In the genomic region with DNA sequence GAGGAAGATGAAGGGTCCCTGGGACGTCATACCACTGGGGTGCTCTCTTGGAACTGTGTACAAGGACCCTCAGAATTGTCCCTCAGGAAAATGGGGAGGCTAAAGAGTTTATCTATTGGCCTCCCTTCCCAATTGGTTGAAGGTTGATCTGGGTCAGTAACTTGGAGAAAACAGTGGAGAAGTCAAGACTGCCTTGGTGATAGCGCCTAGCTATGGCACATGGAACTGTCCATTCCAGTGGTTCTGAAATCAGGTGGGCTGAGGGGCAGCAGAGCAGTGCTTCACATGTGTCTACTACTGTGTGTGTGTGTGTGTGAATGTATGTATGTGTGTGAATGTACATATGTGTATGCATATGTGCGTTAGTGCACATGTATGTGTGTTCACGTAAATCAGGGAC, we compare ENCODE assay signal across 25 cellular contexts.
"Had no signal": no experiment of that assay in that cellular context is flagged by ENCODE, and none has a peak within 500 bp of the region (broad histone marks: within the 10 kb centered on the region; RNA-seq: fewer than 3 reads in every experiment).

No MANE protein-coding gene starts in this region.

- DNase-seq: activated CD4-positive, alpha-beta memory T cell treated with anti-CD3 and anti-CD28 coated beads, Interleukin-2, amount 10 ng/mL, durations not matched to agents 7 days and 5 days; activated CD4-positive, alpha-beta T cell treated with anti-CD3 and anti-CD28 coated beads for 48 hours; activated CD4-positive, CD25-positive, alpha-beta regulatory T cell; activated CD8-positive, alpha-beta memory T cell treated with anti-CD3 and anti-CD28 coated beads, Interleukin-2, amount 10 ng/mL, durations not matched to agents 7 days and 5 days; activated naive CD4-positive, alpha-beta T cell; activated naive CD8-positive, alpha-beta T cell treated with anti-CD3 and anti-CD28 coated beads, Interleukin-2, amount 10 ng/mL, durations not matched to agents 7 days and 5 days; amygdala; body of pancreas; caudate nucleus; effector memory CD8-positive, alpha-beta T cell; hypothalamus; kidney; left ventricle myocardium inferior; mucosa of descending colon; naive B cell; psoas muscle; right cardiac atrium; stimulated activated naive CD8-positive, alpha-beta T cell treated with anti-CD3 and anti-CD28 coated beads, Interleukin-15, Interleukin-2, amounts not matched to agents 100 U/mL and 50 U/mL, for 24 hours; substantia nigra; T-helper 9 cell; tibial artery; uterus had no signal

- H3K4me3 Mint-ChIP-seq: activated CD4-positive, alpha-beta memory T cell treated with anti-CD3 and anti-CD28 coated beads, Interleukin-2, amount 10 ng/mL, durations not matched to agents 7 days and 5 days; activated CD8-positive, alpha-beta memory T cell treated with anti-CD3 and anti-CD28 coated beads, Interleukin-2, amount 10 ng/mL, durations not matched to agents 7 days and 5 days; activated naive CD8-positive, alpha-beta T cell treated with anti-CD3 and anti-CD28 coated beads, Interleukin-2, amount 10 ng/mL, durations not matched to agents 7 days and 5 days; activated T-helper 17 cell treated with anti-CD3 and anti-CD28 coated beads, Interleukin-2, amount 50 U/mL, for 72 hours; effector memory CD8-positive, alpha-beta T cell; naive B cell had no signal

- H3K27me3 Mint-ChIP-seq: activated CD4-positive, alpha-beta memory T cell treated with anti-CD3 and anti-CD28 coated beads, Interleukin-2, amount 10 ng/mL, durations not matched to agents 7 days and 5 days; activated CD8-positive, alpha-beta memory T cell treated with anti-CD3 and anti-CD28 coated beads, Interleukin-2, amount 10 ng/mL, durations not matched to agents 7 days and 5 days; activated naive CD8-positive, alpha-beta T cell treated with anti-CD3 and anti-CD28 coated beads, Interleukin-2, amount 10 ng/mL, durations not matched to agents 7 days and 5 days had no signal

- H3K4me3 ChIP-seq: body of pancreas, left ventricle myocardium inferior, mucosa of descending colon, psoas muscle, skin epidermis, tibial artery, uterus had no signal

- H3K27me3 ChIP-seq: body of pancreas, uterus had no signal

- H3K27ac ChIP-seq: body of pancreas, epithelial cell of prostate, left ventricle myocardium inferior, psoas muscle, skin epidermis, tibial artery, uterus had no signal

- H3K36me3 ChIP-seq: left ventricle myocardium inferior, tibial artery, uterus had no signal

- H3K4me1 ChIP-seq: body of pancreas, left ventricle myocardium inferior, psoas muscle, tibial artery, uterus had no signal

- H3K4me1 Mint-ChIP-seq: activated CD4-positive, alpha-beta memory T cell treated with anti-CD3 and anti-CD28 coated beads, Interleukin-2, amount 10 ng/mL, durations not matched to agents 7 days and 5 days; activated CD8-positive, alpha-beta memory T cell treated with anti-CD3 and anti-CD28 coated beads, Interleukin-2, amount 10 ng/mL, durations not matched to agents 7 days and 5 days; activated naive CD8-positive, alpha-beta T cell treated with anti-CD3 and anti-CD28 coated beads, Interleukin-2, amount 10 ng/mL, durations not matched to agents 7 days and 5 days; activated T-helper 17 cell treated with anti-CD3 and anti-CD28 coated beads, Interleukin-2, amount 50 U/mL, for 72 hours; naive B cell had no signal

- ATAC-seq: activated CD8-positive, alpha-beta memory T cell treated with anti-CD3 and anti-CD28 coated beads, Interleukin-2, amount 10 ng/mL, durations not matched to agents 7 days and 5 days; activated T-helper 17 cell treated with anti-CD3 and anti-CD28 coated beads, Interleukin-2, amount 50 U/mL, for 72 hours; body of pancreas; effector memory CD8-positive, alpha-beta T cell; mucosa of descending colon; psoas muscle; right cardiac atrium; stimulated activated naive CD8-positive, alpha-beta T cell treated with anti-CD3 and anti-CD28 coated beads, Interleukin-15, Interleukin-2, amounts not matched to agents 100 U/mL and 50 U/mL, for 24 hours had no signal

- H3K27ac Mint-ChIP-seq: activated CD4-positive, alpha-beta memory T cell treated with anti-CD3 and anti-CD28 coated beads, Interleukin-2, amount 10 ng/mL, durations not matched to agents 7 days and 5 days; activated CD8-positive, alpha-beta memory T cell treated with anti-CD3 and anti-CD28 coated beads, Interleukin-2, amount 10 ng/mL, durations not matched to agents 7 days and 5 days; activated naive CD8-positive, alpha-beta T cell treated with anti-CD3 and anti-CD28 coated beads, Interleukin-2, amount 10 ng/mL, durations not matched to agents 7 days and 5 days; activated T-helper 17 cell treated with anti-CD3 and anti-CD28 coated beads, Interleukin-2, amount 50 U/mL, for 72 hours; effector memory CD8-positive, alpha-beta T cell; naive B cell had no signal

- H3K36me3 Mint-ChIP-seq: activated CD8-positive, alpha-beta memory T cell treated with anti-CD3 and anti-CD28 coated beads, Interleukin-2, amount 10 ng/mL, durations not matched to agents 7 days and 5 days; activated naive CD8-positive, alpha-beta T cell treated with anti-CD3 and anti-CD28 coated beads, Interleukin-2, amount 10 ng/mL, durations not matched to agents 7 days and 5 days; naive B cell had no signal

- H3K9me3 Mint-ChIP-seq: activated CD4-positive, alpha-beta memory T cell treated with anti-CD3 and anti-CD28 coated beads, Interleukin-2, amount 10 ng/mL, durations not matched to agents 7 days and 5 days; activated naive CD8-positive, alpha-beta T cell treated with anti-CD3 and anti-CD28 coated beads, Interleukin-2, amount 10 ng/mL, durations not matched to agents 7 days and 5 days had no signal

- H3K9me3 ChIP-seq: body of pancreas, mucosa of descending colon, psoas muscle, uterus had no signal
